ENCODE assay signal across 1 cellular context in the genomic region with DNA sequence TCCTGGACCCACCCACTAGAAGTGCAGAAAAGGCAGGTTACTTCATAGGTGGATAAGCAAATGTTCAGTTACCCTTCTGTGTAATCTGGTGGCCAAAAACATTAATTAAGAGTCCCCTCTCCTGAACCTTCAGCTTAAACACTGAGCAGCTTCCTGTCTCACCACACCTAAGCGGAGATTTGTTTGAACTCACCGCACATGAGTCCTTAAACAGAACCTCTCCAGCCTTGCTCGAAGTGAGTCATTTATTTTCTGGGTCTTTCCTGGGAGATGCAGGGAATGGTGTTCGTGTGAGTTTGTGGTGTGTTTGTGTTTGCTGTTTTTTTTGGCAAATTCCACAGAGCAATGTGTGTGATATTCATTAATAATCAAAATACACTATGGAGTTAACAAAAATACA.
TF ChIP-seq lines count a peak whose summit lies in the region.

No MANE protein-coding gene starts in this region.

TF ChIP-seq in WTC11, 78 proteins besides CTCF, POLR2A, EP300 and RAD21 (continued from another document):
- TF ChIP-seq, protein P1, sequence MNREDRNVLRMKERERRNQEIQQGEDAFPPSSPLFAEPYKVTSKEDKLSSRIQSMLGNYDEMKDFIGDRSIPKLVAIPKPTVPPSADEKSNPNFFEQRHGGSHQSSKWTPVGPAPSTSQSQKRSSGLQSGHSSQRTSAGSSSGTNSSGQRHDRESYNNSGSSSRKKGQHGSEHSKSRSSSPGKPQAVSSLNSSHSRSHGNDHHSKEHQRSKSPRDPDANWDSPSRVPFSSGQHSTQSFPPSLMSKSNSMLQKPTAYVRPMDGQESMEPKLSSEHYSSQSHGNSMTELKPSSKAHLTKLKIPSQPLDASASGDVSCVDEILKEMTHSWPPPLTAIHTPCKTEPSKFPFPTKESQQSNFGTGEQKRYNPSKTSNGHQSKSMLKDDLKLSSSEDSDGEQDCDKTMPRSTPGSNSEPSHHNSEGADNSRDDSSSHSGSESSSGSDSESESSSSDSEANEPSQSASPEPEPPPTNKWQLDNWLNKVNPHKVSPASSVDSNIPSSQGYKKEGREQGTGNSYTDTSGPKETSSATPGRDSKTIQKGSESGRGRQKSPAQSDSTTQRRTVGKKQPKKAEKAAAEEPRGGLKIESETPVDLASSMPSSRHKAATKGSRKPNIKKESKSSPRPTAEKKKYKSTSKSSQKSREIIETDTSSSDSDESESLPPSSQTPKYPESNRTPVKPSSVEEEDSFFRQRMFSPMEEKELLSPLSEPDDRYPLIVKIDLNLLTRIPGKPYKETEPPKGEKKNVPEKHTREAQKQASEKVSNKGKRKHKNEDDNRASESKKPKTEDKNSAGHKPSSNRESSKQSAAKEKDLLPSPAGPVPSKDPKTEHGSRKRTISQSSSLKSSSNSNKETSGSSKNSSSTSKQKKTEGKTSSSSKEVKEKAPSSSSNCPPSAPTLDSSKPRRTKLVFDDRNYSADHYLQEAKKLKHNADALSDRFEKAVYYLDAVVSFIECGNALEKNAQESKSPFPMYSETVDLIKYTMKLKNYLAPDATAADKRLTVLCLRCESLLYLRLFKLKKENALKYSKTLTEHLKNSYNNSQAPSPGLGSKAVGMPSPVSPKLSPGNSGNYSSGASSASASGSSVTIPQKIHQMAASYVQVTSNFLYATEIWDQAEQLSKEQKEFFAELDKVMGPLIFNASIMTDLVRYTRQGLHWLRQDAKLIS (CRISPR knock-in tag; IDR thresholded peaks at IDR 0.05; ENCODE audit: borderline replicate concordance) = no peak
- TF ChIP-seq RORB (CRISPR knock-in tag; IDR thresholded peaks at IDR 0.05) = no peak
- TF ChIP-seq ZNF671 (CRISPR knock-in tag; IDR thresholded peaks at IDR 0.05) = no peak
- no peak for TF ChIP-seq EMX1 (CRISPR knock-in tag; IDR thresholded peaks at IDR 0.05)
- TF ChIP-seq CREM (CRISPR knock-in tag; IDR thresholded peaks at IDR 0.05) = no peak
- no peak for TF ChIP-seq JAZF1 (CRISPR knock-in tag; IDR thresholded peaks at IDR 0.05)
- no peak for TF ChIP-seq CBFB (CRISPR knock-in tag; IDR thresholded peaks at IDR 0.05; ENCODE audit: low read depth)
- TF ChIP-seq SOX15 (CRISPR knock-in tag; IDR thresholded peaks at IDR 0.05) = no peak
- TF ChIP-seq ZBTB21 (CRISPR knock-in tag; IDR thresholded peaks at IDR 0.05; ENCODE audit: borderline replicate concordance) = no peak
- TF ChIP-seq, protein P2, sequence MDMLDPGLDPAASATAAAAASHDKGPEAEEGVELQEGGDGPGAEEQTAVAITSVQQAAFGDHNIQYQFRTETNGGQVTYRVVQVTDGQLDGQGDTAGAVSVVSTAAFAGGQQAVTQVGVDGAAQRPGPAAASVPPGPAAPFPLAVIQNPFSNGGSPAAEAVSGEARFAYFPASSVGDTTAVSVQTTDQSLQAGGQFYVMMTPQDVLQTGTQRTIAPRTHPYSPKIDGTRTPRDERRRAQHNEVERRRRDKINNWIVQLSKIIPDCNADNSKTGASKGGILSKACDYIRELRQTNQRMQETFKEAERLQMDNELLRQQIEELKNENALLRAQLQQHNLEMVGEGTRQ (CRISPR knock-in tag; IDR thresholded peaks at IDR 0.05) = no peak
- TF ChIP-seq, protein P3, sequence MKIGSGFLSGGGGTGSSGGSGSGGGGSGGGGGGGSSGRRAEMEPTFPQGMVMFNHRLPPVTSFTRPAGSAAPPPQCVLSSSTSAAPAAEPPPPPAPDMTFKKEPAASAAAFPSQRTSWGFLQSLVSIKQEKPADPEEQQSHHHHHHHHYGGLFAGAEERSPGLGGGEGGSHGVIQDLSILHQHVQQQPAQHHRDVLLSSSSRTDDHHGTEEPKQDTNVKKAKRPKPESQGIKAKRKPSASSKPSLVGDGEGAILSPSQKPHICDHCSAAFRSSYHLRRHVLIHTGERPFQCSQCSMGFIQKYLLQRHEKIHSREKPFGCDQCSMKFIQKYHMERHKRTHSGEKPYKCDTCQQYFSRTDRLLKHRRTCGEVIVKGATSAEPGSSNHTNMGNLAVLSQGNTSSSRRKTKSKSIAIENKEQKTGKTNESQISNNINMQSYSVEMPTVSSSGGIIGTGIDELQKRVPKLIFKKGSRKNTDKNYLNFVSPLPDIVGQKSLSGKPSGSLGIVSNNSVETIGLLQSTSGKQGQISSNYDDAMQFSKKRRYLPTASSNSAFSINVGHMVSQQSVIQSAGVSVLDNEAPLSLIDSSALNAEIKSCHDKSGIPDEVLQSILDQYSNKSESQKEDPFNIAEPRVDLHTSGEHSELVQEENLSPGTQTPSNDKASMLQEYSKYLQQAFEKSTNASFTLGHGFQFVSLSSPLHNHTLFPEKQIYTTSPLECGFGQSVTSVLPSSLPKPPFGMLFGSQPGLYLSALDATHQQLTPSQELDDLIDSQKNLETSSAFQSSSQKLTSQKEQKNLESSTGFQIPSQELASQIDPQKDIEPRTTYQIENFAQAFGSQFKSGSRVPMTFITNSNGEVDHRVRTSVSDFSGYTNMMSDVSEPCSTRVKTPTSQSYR (CRISPR knock-in tag; IDR thresholded peaks at IDR 0.05) = no peak
- TF ChIP-seq ZNF396 (CRISPR knock-in tag; IDR thresholded peaks at IDR 0.05; ENCODE audit: borderline replicate concordance) = no peak
- TF ChIP-seq, protein P4, sequence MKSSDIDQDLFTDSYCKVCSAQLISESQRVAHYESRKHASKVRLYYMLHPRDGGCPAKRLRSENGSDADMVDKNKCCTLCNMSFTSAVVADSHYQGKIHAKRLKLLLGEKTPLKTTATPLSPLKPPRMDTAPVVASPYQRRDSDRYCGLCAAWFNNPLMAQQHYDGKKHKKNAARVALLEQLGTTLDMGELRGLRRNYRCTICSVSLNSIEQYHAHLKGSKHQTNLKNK (CRISPR knock-in tag; IDR thresholded peaks at IDR 0.05) = no peak
- TF ChIP-seq FOXK1 (CRISPR knock-in tag; IDR thresholded peaks at IDR 0.05) = no peak
- no peak for TF ChIP-seq MYBL2 (CRISPR knock-in tag; IDR thresholded peaks at IDR 0.05)
- no peak for TF ChIP-seq SMAD3 (CRISPR knock-in tag; IDR thresholded peaks at IDR 0.05; ENCODE audit: borderline replicate concordance)
